ENCODE assay signal across 28 cellular contexts in genomic region chr5:168611163-168611562, GRCh38. TPM values are rescaled to one million over a fixed set of nuclear protein-coding genes. Genes with fewer than 3 reads are reported as not detected.
DNase-seq lines count a peak whose midpoint lies in the region; ATAC-seq, FAIRE-seq and TF ChIP-seq lines count a peak whose summit lies in the region.
"Had no signal": no experiment of that assay in that cellular context is flagged by ENCODE, and none has a peak within 500 bp of the region (broad histone marks: within the 10 kb centered on the region; RNA-seq: fewer than 3 reads in every experiment).

No MANE protein-coding gene starts in this region.

- H2AFZ ChIP-seq in astrocyte (ENCODE audit: low read depth, low read length) (no peak overlapping the region), osteoblast (ENCODE audit: low read length) (no peak overlapping the region)
- H2AFZ ChIP-seq: parathyroid adenoma had no signal

- H3K27me3 ChIP-seq in astrocyte (ENCODE audit: insufficient read depth, low read length) (no peaks in the 10 kb centered on the region), osteoblast (ENCODE audit: insufficient read depth, low read length) (peaks cover 3% of the 10 kb centered on the region)

- H3K4me3 Mint-ChIP-seq in astrocyte (ENCODE audit: unreplicated experiment): no peak overlapping the region
- H3K4me3 Mint-ChIP-seq in activated T-cell treated with anti-CD3 and anti-CD28 coated beads, Interleukin-2, amount 50 U/mL, for 24 hours: no peak overlapping the region
- H3K4me3 Mint-ChIP-seq: activated CD4-positive, alpha-beta T cell treated with anti-CD3 and anti-CD28 coated beads for 36 hours; activated CD8-positive, alpha-beta T cell treated with anti-CD3 and anti-CD28 coated beads, Interleukin-2, amount 10 ng/mL, durations not matched to agents 7 days and 5 days; brain; dendritic cell treated with granulocyte-macrophage colony-stimulating factor and Interleukin-4, amounts not matched to agents 40 ng/mL and 50 ng/mL, for 4 days; stimulated activated memory B cell treated with anti-CD40 and anti-IgM and Interleukin-4, amounts not matched to agents 10 μg/mL and 1 μg/mL and 100 μg/mL, for 72 hours had no signal

- peaks cover 3% of the 10 kb centered on the region for H3K36me3 Mint-ChIP-seq in astrocyte (ENCODE audit: low read depth, unreplicated experiment)
- no peaks in the 10 kb centered on the region for H3K36me3 Mint-ChIP-seq in activated T-cell treated with anti-CD3 and anti-CD28 coated beads, Interleukin-2, amount 50 U/mL, for 24 hours (ENCODE audit: low read depth)
- H3K36me3 Mint-ChIP-seq: brain; stimulated activated memory B cell treated with anti-CD40 and anti-IgM and Interleukin-4, amounts not matched to agents 10 μg/mL and 1 μg/mL and 100 μg/mL, for 72 hours had no signal

- H3K9me3 Mint-ChIP-seq in astrocyte (ENCODE audit: unreplicated experiment): no peaks in the 10 kb centered on the region
- H3K9me3 Mint-ChIP-seq in activated T-cell treated with anti-CD3 and anti-CD28 coated beads, Interleukin-2, amount 50 U/mL, for 24 hours: no peaks in the 10 kb centered on the region
- H3K9me3 Mint-ChIP-seq: brain; dendritic cell treated with granulocyte-macrophage colony-stimulating factor and Interleukin-4, amounts not matched to agents 40 ng/mL and 50 ng/mL, for 4 days had no signal

- no peaks in the 10 kb centered on the region for H3K27me3 Mint-ChIP-seq in astrocyte (ENCODE audit: low read depth, unreplicated experiment)
- no peaks in the 10 kb centered on the region for H3K27me3 Mint-ChIP-seq in activated T-cell treated with anti-CD3 and anti-CD28 coated beads, Interleukin-2, amount 50 U/mL, for 24 hours
- H3K27me3 Mint-ChIP-seq: activated CD4-positive, alpha-beta T cell treated with anti-CD3 and anti-CD28 coated beads for 36 hours; brain had no signal

- peaks cover 22% of the 10 kb centered on the region for H3K4me1 Mint-ChIP-seq in astrocyte (ENCODE audit: low read depth, unreplicated experiment)
- peaks cover 24% of the 10 kb centered on the region for H3K4me1 Mint-ChIP-seq in activated T-cell treated with anti-CD3 and anti-CD28 coated beads, Interleukin-2, amount 50 U/mL, for 24 hours (ENCODE audit: low read depth)

- H3K4me3 ChIP-seq in astrocyte (ENCODE audit: insufficient read depth, low read depth, low read length) (no peak overlapping the region), osteoblast (ENCODE audit: insufficient read depth, low read length) (no peak overlapping the region)

- H4K20me1 ChIP-seq in astrocyte (ENCODE audit: insufficient read depth, low read length) (no peaks in the 10 kb centered on the region), osteoblast (ENCODE audit: insufficient read depth, low read length) (no peaks in the 10 kb centered on the region)

- no peak overlapping the region for H3K9ac ChIP-seq in astrocyte (ENCODE audit: low read length)
- H3K9ac ChIP-seq: parathyroid adenoma had no signal

- H3K27ac Mint-ChIP-seq in astrocyte (ENCODE audit: unreplicated experiment): peak overlapping the region; percentile 85
- no peak overlapping the region for H3K27ac Mint-ChIP-seq in activated T-cell treated with anti-CD3 and anti-CD28 coated beads, Interleukin-2, amount 50 U/mL, for 24 hours
- H3K27ac Mint-ChIP-seq: activated CD4-positive, alpha-beta T cell treated with anti-CD3 and anti-CD28 coated beads for 36 hours; activated CD8-positive, alpha-beta T cell treated with anti-CD3 and anti-CD28 coated beads, Interleukin-2, amount 10 ng/mL, durations not matched to agents 7 days and 5 days; dendritic cell treated with granulocyte-macrophage colony-stimulating factor and Interleukin-4, amounts not matched to agents 40 ng/mL and 50 ng/mL, for 4 days; stimulated activated memory B cell treated with anti-CD40 and anti-IgM and Interleukin-4, amounts not matched to agents 10 μg/mL and 1 μg/mL and 100 μg/mL, for 72 hours had no signal

- FAIRE-seq in astrocyte (lab: Jason Lieb, UNC): no peak
- FAIRE-seq: islet of Langerhans had no signal

- H3K4me2 ChIP-seq in astrocyte (ENCODE audit: low read length) (peak overlapping the region; percentile 28), osteoblast (ENCODE audit: insufficient read depth, low read length) (peak overlapping the region; percentile 3)

- H3K27ac ChIP-seq in astrocyte (ENCODE audit: low read depth, low read length) (no peak overlapping the region), osteoblast (ENCODE audit: low read depth, low read length) (no peak overlapping the region)
- H3K27ac ChIP-seq: parathyroid adenoma had no signal

- H3K36me3 ChIP-seq in astrocyte (ENCODE audit: insufficient read depth, low read length): no peaks in the 10 kb centered on the region
- no peaks in the 10 kb centered on the region for H3K36me3 ChIP-seq in osteoblast (ENCODE audit: insufficient read depth, low read length)

- no peak for ATAC-seq in HG03342 (IDR thresholded peaks at IDR 0.05; ENCODE audit: unreplicated experiment)
- ATAC-seq in HG03469 (IDR thresholded peaks at IDR 0.05; ENCODE audit: unreplicated experiment): no peak
- no peak for ATAC-seq in HG03045 (IDR thresholded peaks at IDR 0.05; ENCODE audit: unreplicated experiment)
- ATAC-seq: activated CD4-positive, alpha-beta T cell treated with anti-CD3 and anti-CD28 coated beads for 36 hours; activated CD8-positive, alpha-beta T cell treated with anti-CD3 and anti-CD28 coated beads, Interleukin-2, amount 10 ng/mL, durations not matched to agents 7 days and 5 days; PC-3; Right ventricle myocardium inferior; sciatic nerve; stimulated activated memory B cell treated with anti-CD40 and anti-IgM and Interleukin-4, amounts not matched to agents 10 μg/mL and 1 μg/mL and 100 μg/mL, for 72 hours had no signal

- H3K4me1 ChIP-seq in astrocyte (ENCODE audit: insufficient read depth, low read length): no peaks in the 10 kb centered on the region
- peaks cover 4% of the 10 kb centered on the region for H3K4me1 ChIP-seq in osteoblast (ENCODE audit: insufficient read depth, low read length)

- H3K79me2 ChIP-seq in astrocyte (ENCODE audit: insufficient read depth, low read length): no peaks in the 10 kb centered on the region
- H3K79me2 ChIP-seq in osteoblast (ENCODE audit: insufficient read depth, low read length): no peaks in the 10 kb centered on the region
- H3K79me2 ChIP-seq: parathyroid adenoma had no signal

- peak; percentile 34 for DNase-seq in EL
- peak; percentile 50 for DNase-seq in astrocyte (ENCODE audit: low read depth)
- DNase-seq in glomerular visceral epithelial cell (ENCODE audit: extremely low spot score): peak; percentile 42
- DNase-seq in osteoblast (ENCODE audit: insufficient read length, low spot score, missing footprints): no peak
- no peak for DNase-seq in activated T-cell treated with anti-CD3 and anti-CD28 coated beads, Interleukin-2, amount 50 U/mL, for 24 hours
- DNase-seq: activated CD4-positive, alpha-beta T cell treated with anti-CD3 and anti-CD28 coated beads for 36 hours; activated CD8-positive, alpha-beta T cell treated with anti-CD3 and anti-CD28 coated beads, Interleukin-2, amount 10 ng/mL, durations not matched to agents 7 days and 5 days; activated effector memory CD4-positive, alpha-beta T cell treated with anti-CD3 and anti-CD28 coated beads, Interleukin-2, amount 50 U/mL, for 16 hours; C1 segment of cervical spinal cord; COR-L47; DMS79 treated with DMSO at 0.1 percent for 48 hours; NCI-H1092; NCI-H1694 treated with DMSO at 0.1 percent for 48 hours; NCI-H2171; NCI-H524; PC-3; stimulated activated CD4-positive, alpha-beta T cell treated with anti-CD3 and anti-CD28 coated beads, Interleukin-4, amount 100 ng/mL, for 4 hours; substantia nigra had no signal

- TF ChIP-seq CTCF in astrocyte (IDR thresholded peaks at IDR 0.05; ENCODE audit: insufficient read depth, low read depth, low read length) (no peak), osteoblast (IDR thresholded peaks at IDR 0.05; ENCODE audit: extremely low read depth, low read depth, low read length) (no peak)

- no peaks in the 10 kb centered on the region for H3K9me3 ChIP-seq in astrocyte (ENCODE audit: insufficient read depth, low read depth, low read length)
- no peaks in the 10 kb centered on the region for H3K9me3 ChIP-seq in osteoblast (ENCODE audit: low read depth, low read length)

RNA-seq across cellular contexts. Expression of gene PANK3, which starts 32.0 kb away (rescaled TPM):
- total RNA-seq in astrocyte (82.9 and 107 TPM in 2 replicates), osteoblast (57.5 and 60.4 TPM in 2 replicates)

Comparison
In these comparisons a context has a peak if more than half of its experiments do, and no peak if none do; other contexts are left out.
1. DNase-seq: peak in EL (single experiment), astrocyte (single experiment) and glomerular visceral epithelial cell (single experiment); none in osteoblast (single experiment) and activated T-cell treated with anti-CD3 and anti-CD28 coated beads, Interleukin-2, amount 50 U/mL, for 24 hours (single experiment).